ENCODE assay signal across 7 cellular contexts in genomic region chr1:227729144-227729880, GRCh38. TPM values are rescaled to one million over a fixed set of nuclear protein-coding genes. Genes with fewer than 3 reads are reported as not detected.
DNase-seq lines count a peak whose midpoint lies in the region; ATAC-seq and TF ChIP-seq lines count a peak whose summit lies in the region.

No MANE protein-coding gene starts in this region.

- ATAC-seq in HCT116 = no peak
- ATAC-seq in T-helper 17 cell = no peak
- no peak for ATAC-seq in HG03175 (IDR thresholded peaks at IDR 0.05; ENCODE audit: unreplicated experiment)

- intact Hi-C loops in HCT116 (cut with micrococcal nuclease) = loop anchor here (5.0 kb wide), 2 partner anchors 167 to 247 kb away; partner anchors contain the start of gene ZNF678
- intact Hi-C loops in left ventricle myocardium inferior (cut with micrococcal nuclease) = no loop called here

- CTCF ChIA-PET in HCT116 (lab: Charles Lee) = no interaction called here

- BruUV-seq in HCT116 (replicated peaks; lab: Mats Ljungman, UMichigan) = no TSS peak

- peaks cover 16% of the 10 kb centered on the region for H3K4me1 Mint-ChIP-seq in T-helper 17 cell

- H3K27me3 Mint-ChIP-seq in T-helper 17 cell = no peaks in the 10 kb centered on the region

- peak overlapping the region; percentile 37; the same call in 1 of the 2 replicates for H3K27ac ChIP-seq in HCT116 (ENCODE audit: low read depth, low read length)
- peak overlapping the region; percentile 85 for H3K27ac ChIP-seq in left ventricle myocardium inferior (replicated peaks)
- peak overlapping the region in 11 of 21 experiments; percentile 2 to 78 (median 61) for H3K27ac ChIP-seq in skin epidermis

- H4K20me1 ChIP-seq in HCT116 (ENCODE audit: insufficient read depth) = no peaks in the 10 kb centered on the region

- RAD21 ChIA-PET in HCT116 (lab: Charles Lee; ENCODE audit: low non-redundant PET in 1 of 2, low total read pairs in 2 of 2, uncharacterized antibody in 2 of 2, unreplicated experiment in 2 of 2) = no interaction called here

- H3K4me3 Mint-ChIP-seq in T-helper 17 cell = peak overlapping the region; percentile 89

- H3K4me1 ChIP-seq in HCT116 (ENCODE audit: control insufficient read depth in 1 of 2, insufficient read depth in 2 of 2, low read length in 2 of 2) (peaks cover 11 to 41% of the 10 kb centered on the region in 2 experiments), left ventricle myocardium inferior (peaks cover 43% of the 10 kb centered on the region)

- no peak overlapping the region for H3K27ac Mint-ChIP-seq in T-helper 17 cell

- POLR2A ChIA-PET in HCT116 (lab: Charles Lee) = interaction anchor here (0.6 kb wide), 1 partner anchor 164 kb away, joined by 3 read pairs; no protein-coding TSS in a partner anchor

- H3K27me3 ChIP-seq in HCT116 (ENCODE audit: insufficient read depth, low read length) (no peaks in the 10 kb centered on the region), left ventricle myocardium inferior (ENCODE audit: low read depth) (no peaks in the 10 kb centered on the region)

- H3K9ac ChIP-seq in HCT116 (ENCODE audit: low read length) = peak overlapping the region; percentile 53

- no peaks in the 10 kb centered on the region for H3K9me3 ChIP-seq in HCT116 (ENCODE audit: control insufficient read depth in 1 of 2, insufficient read depth in 1 of 2, low read depth in 1 of 2, low read length in 2 of 2)
- no peaks in the 10 kb centered on the region for H3K9me3 ChIP-seq in T-helper 17 cell (ENCODE audit: control insufficient read depth, low read length, poor library complexity, severe bottlenecking)
- H3K9me3 ChIP-seq in left ventricle myocardium inferior (replicated peaks) = no peaks in the 10 kb centered on the region

- no peak overlapping the region for H2AFZ ChIP-seq in HCT116 (ENCODE audit: low read depth, low read length, poor library complexity, severe bottlenecking)

- no peak for TF ChIP-seq POLR2A in HCT116 (IDR thresholded peaks at IDR 0.05; ENCODE audit: borderline replicate concordance, extremely low read depth, insufficient read depth, insufficient read length)

- H3K36me3 ChIP-seq in HCT116 (ENCODE audit: control insufficient read depth in 1 of 2, insufficient read depth in 2 of 2, low read length in 2 of 2) (peaks cover 3 to 16% of the 10 kb centered on the region in 2 experiments; a peak in 3 of 4 replicates), left ventricle myocardium inferior (peaks cover 17% of the 10 kb centered on the region)

- TF ChIP-seq CTCF in HCT116 (IDR thresholded peaks at IDR 0.05 in 2 of 3, conservative IDR thresholded peaks at IDR 0.05 in 1 of 3; ENCODE audit: borderline replicate concordance in 1 of 3, insufficient read depth in 1 of 3, low read depth in 2 of 3, low read length in 2 of 3) = no peak
- TF ChIP-seq CTCF in left ventricle myocardium inferior (IDR thresholded peaks at IDR 0.05; ENCODE audit: borderline replicate concordance) = no peak

- TF ChIP-seq RAD21 in HCT116 (IDR thresholded peaks at IDR 0.05; ENCODE audit: low read depth) = no peak

- peaks cover 20% of the 10 kb centered on the region for H3K79me2 ChIP-seq in HCT116 (ENCODE audit: insufficient read depth, low read length)

- H3K4me2 ChIP-seq in HCT116 (ENCODE audit: low read length) = peak overlapping the region; percentile 78

- H3K4me3 ChIP-seq in HCT116 (replicated peaks in 1 of 2; ENCODE audit: low read depth in 1 of 2, low read length in 2 of 2) = peak overlapping the region; percentile 47 to 55
- H3K4me3 ChIP-seq in left ventricle myocardium inferior = peak overlapping the region; percentile 73
- peak overlapping the region; percentile 17 to 40 (median 38) for H3K4me3 ChIP-seq in skin epidermis

- H3K9me2 ChIP-seq in HCT116 (ENCODE audit: insufficient read depth) = no peaks in the 10 kb centered on the region

- no peaks in the 10 kb centered on the region for H3K36me3 Mint-ChIP-seq in T-helper 17 cell (ENCODE audit: low read depth)

- no peak for DNase-seq in HCT116 (ENCODE audit: low read depth, low spot score)
- no peak for DNase-seq in T-helper 17 cell
- DNase-seq in left ventricle myocardium inferior = no peak
- no peak for DNase-seq in NCI-H526 treated with DMSO at 0.1 percent for 48 hours (lab: John Stamatoyannopoulos, UW)
- no peak for DNase-seq in GOT3 (lab: John Stamatoyannopoulos, UW)

TF ChIP-seq in HCT116, 20 proteins besides CTCF, POLR2A, EP300 and RAD21:
- 0 out of 2 replicates have a peak, but pooled peaks have one; percentile 14 for TF ChIP-seq POLR2AphosphoS5 (IDR thresholded peaks at IDR 0.05; ENCODE audit: low read depth, low read length)
- TF ChIP-seq ZFX (IDR thresholded peaks at IDR 0.05) = no peak

RNA-seq across cellular contexts. Expression of gene JMJD4, which starts 5.8 kb away (rescaled TPM):
- 14.3 TPM for total RNA-seq in HCT116 (2021; ENCODE audit: unreplicated experiment)
- 10.8 and 11.1 TPM in 2 replicates for polyA plus RNA-seq in HCT116 (2012)
- 10 to 100 TPM in 1 of 2 donors, 1 to 10 TPM in 1; 6.8 to 11.2 TPM for total RNA-seq in T-helper 17 cell
- total RNA-seq in left ventricle myocardium inferior = 7.0 TPM

RNA-seq across cellular contexts. Expression of gene SNAP47, which starts 5.9 kb away (rescaled TPM):
- 37.9 TPM for total RNA-seq in HCT116 (2021; ENCODE audit: unreplicated experiment)
- 30.3 and 31.9 TPM in 2 replicates for polyA plus RNA-seq in HCT116 (2012)
- 10 to 100 TPM; 20.4 to 23.6 TPM for total RNA-seq in T-helper 17 cell
- 45.9 TPM for total RNA-seq in left ventricle myocardium inferior
